In genomic region chr1:12001996-12002493, GRCh38 we compare ENCODE assay signal across 10 cellular contexts. TPM values are rescaled to one million over a fixed set of nuclear protein-coding genes. Genes with fewer than 3 reads are reported as not detected.
A peak's percentile ranks its signal among the peaks of the same experiment; 100 is the strongest.
DNase-seq lines count a peak whose midpoint lies in the region; ATAC-seq and TF ChIP-seq lines count a peak whose summit lies in the region.
"Had no signal": no experiment of that assay in that cellular context is flagged by ENCODE, and none has a peak within 500 bp of the region (broad histone marks: within the 10 kb centered on the region; RNA-seq: fewer than 3 reads in every experiment).

No MANE protein-coding gene starts in this region.

- H3K27ac ChIP-seq in GM23248 (no peak overlapping the region), Panc1 (ENCODE audit: low read length) (peak overlapping the region; percentile 55; the same call in 1 of the 2 replicates), Peyer's patch (peak overlapping the region in 1 of 4 donors; percentile 19)
- H3K27ac ChIP-seq: cardiac muscle cell had no signal

- peaks cover 34% of the 10 kb centered on the region for H3K36me3 ChIP-seq in GM23248 (ENCODE audit: low read depth)
- peaks cover 25% of the 10 kb centered on the region for H3K36me3 ChIP-seq in Panc1 (ENCODE audit: control insufficient read depth, insufficient read depth, low read length)
- H3K36me3 ChIP-seq in mucosa of descending colon (ENCODE audit: low read depth) = peaks cover 28% of the 10 kb centered on the region
- H3K36me3 ChIP-seq in Peyer's patch = peaks cover 0 to 100% (median 4%) of the 10 kb centered on the region in 3 donors

- no peaks in the 10 kb centered on the region for H3K79me2 ChIP-seq in GM23248 (ENCODE audit: insufficient read depth)

- ATAC-seq in Panc1 = peak; percentile 75
- peak; percentile 49 for ATAC-seq in mucosa of descending colon
- ATAC-seq in HG03139 (IDR thresholded peaks at IDR 0.05; ENCODE audit: unreplicated experiment) = no peak
- ATAC-seq: CD8-positive, alpha-beta T cell had no signal

- H3F3A ChIP-seq in GM23248 (ENCODE audit: insufficient read depth) = no peaks in the 10 kb centered on the region

- H3K4me1 ChIP-seq in GM23248 (ENCODE audit: insufficient read depth) = no peaks in the 10 kb centered on the region
- 0 out of 2 replicates have a peak, but pooled peaks cover 3% of the 10 kb centered on the region for H3K4me1 ChIP-seq in Panc1 (ENCODE audit: control insufficient read depth, insufficient read depth, low read length)
- H3K4me1 ChIP-seq in mucosa of descending colon (ENCODE audit: low read depth) = no peaks in the 10 kb centered on the region
- no peaks in the 10 kb centered on the region for H3K4me1 ChIP-seq in Peyer's patch

- H3K9me2 ChIP-seq in GM23248 (ENCODE audit: insufficient read depth) = no peaks in the 10 kb centered on the region

- POLR2A ChIA-PET in Panc1 (lab: Charles Lee) = no interaction called here

- H2AFZ ChIP-seq in GM23248 = no peak overlapping the region

- no peak overlapping the region for H3K9ac ChIP-seq in GM23248

- WGBS in GM23248 (ENCODE audit: low coverage in 1 of 2, low lambda C conversion rate in 2 of 2, missing lambda C conversion rate in 2 of 2), 2 experiments = 77 to 85% methylated on average over 10 of the region's 10 CpGs

- no peaks in the 10 kb centered on the region for H4K20me1 ChIP-seq in GM23248 (ENCODE audit: insufficient read depth)

- no peak overlapping the region for H3K4me2 ChIP-seq in GM23248 (ENCODE audit: unreplicated experiment)

- H3K9me3 ChIP-seq in GM23248 (ENCODE audit: low read depth) (no peaks in the 10 kb centered on the region), Panc1 (ENCODE audit: control insufficient read depth, insufficient read depth, low read depth, low read length) (no peaks in the 10 kb centered on the region), mucosa of descending colon (no peaks in the 10 kb centered on the region), Peyer's patch (no peaks in the 10 kb centered on the region)

- CTCF ChIA-PET in Panc1 (lab: Charles Lee) = interaction anchor here (0.5 kb wide), 1 partner anchor 171 kb away, joined by 5 read pairs; no protein-coding TSS in a partner anchor

- H3K4me3 ChIP-seq in GM23248 = no peak overlapping the region
- H3K4me3 ChIP-seq in Panc1 (ENCODE audit: low read depth in 2 of 2, low read length in 2 of 2) = no peak overlapping the region
- H3K4me3 ChIP-seq in epithelial cell of proximal tubule (ENCODE audit: low read depth, low read length) = no peak overlapping the region
- H3K4me3 ChIP-seq in mucosa of descending colon = no peak overlapping the region
- no peak overlapping the region for H3K4me3 ChIP-seq in Peyer's patch
- H3K4me3 ChIP-seq: cardiac muscle cell had no signal

- intact Hi-C loops in Panc1 (cut with micrococcal nuclease; ENCODE audit: unreplicated experiment) (no loop called here), mucosa of descending colon (cut with DNase I, micrococcal nuclease) (no loop called here)

- in situ Hi-C loops in GM23248 (cut with MboI) = no loop called here
- in situ Hi-C loops in Panc1 (cut with HindIII; ENCODE audit: low pct_unique_long_range_greater_than_20kb, low sequenced_read_pairs) = no loop called here

- BruUV-seq in Panc1 (replicated peaks; lab: Mats Ljungman, UMichigan) = no TSS peak

- no peak for TF ChIP-seq POLR2A in Peyer's patch (IDR thresholded peaks at IDR 0.05)

- TF ChIP-seq CTCF in Panc1 (IDR thresholded peaks at IDR 0.05) (no peak), epithelial cell of proximal tubule (conservative IDR thresholded peaks at IDR 0.05; ENCODE audit: low read depth, low read length) (no peak), mucosa of descending colon (IDR thresholded peaks at IDR 0.05) (no peak), Peyer's patch (IDR thresholded peaks at IDR 0.05) (no peak)

- no peaks in the 10 kb centered on the region for H3K27me3 ChIP-seq in GM23248 (replicated peaks; ENCODE audit: insufficient read depth)
- no peaks in the 10 kb centered on the region for H3K27me3 ChIP-seq in Panc1 (ENCODE audit: control insufficient read depth, insufficient read depth, low read length)
- no peaks in the 10 kb centered on the region for H3K27me3 ChIP-seq in Peyer's patch
- H3K27me3 ChIP-seq: cardiac muscle cell had no signal

- DNase-seq in GM23248 (peak; percentile 28), Panc1 (ENCODE audit: low read depth, low spot score) (no peak), epithelial cell of proximal tubule (ENCODE audit: low read depth) (peak; percentile 18), mucosa of descending colon (no peak), NCI-H2171 treated with DMSO at 0.1 percent for 48 hours (lab: John Stamatoyannopoulos, UW) (no peak), Peyer's patch (no peak)
- no peak for DNase-seq in activated CD4-positive, alpha-beta T cell treated with anti-CD3 and anti-CD28 coated beads, Interleukin-2, amount 50 U/mL, for 1 hour

RNA-seq across cellular contexts. Expression of gene MIIP, which starts 17.3 kb away (rescaled TPM):
- 21.8 and 26.8 TPM in 2 replicates for total RNA-seq in GM23248 (2014; rRNA removed; shearing (Covaris generic))
- polyA plus RNA-seq in GM23248 (2016; fragmentation: Nextera tagmentation; extraction: Ambion mirVana) = 19.4 and 23.0 TPM in 2 replicates
- total RNA-seq in Panc1 (2021; ENCODE audit: unreplicated experiment) = 56.3 TPM
- 65.4 TPM for polyA plus RNA-seq in Panc1 (2012; ENCODE audit: insufficient read length)
- total RNA-seq in epithelial cell of proximal tubule = 57.0 and 61.7 TPM in 2 replicates
- total RNA-seq in mucosa of descending colon = 10 to 100 TPM; 17.6 to 23.9 (median 22.0) TPM
- total RNA-seq in Peyer's patch = 10 to 100 TPM; 37.0 to 52.0 (median 43.0) TPM

RNA-seq across cellular contexts. Expression of gene MFN2, which starts 21.8 kb away (rescaled TPM):
- total RNA-seq in GM23248 (2014; rRNA removed; shearing (Covaris generic)) = 57.9 and 59.8 TPM in 2 replicates
- 48.0 and 49.6 TPM in 2 replicates for polyA plus RNA-seq in GM23248 (2016; fragmentation: Nextera tagmentation; extraction: Ambion mirVana)
- 104 TPM for total RNA-seq in Panc1 (2021; ENCODE audit: unreplicated experiment)
- 74.4 TPM for polyA plus RNA-seq in Panc1 (2012; ENCODE audit: insufficient read length)
- total RNA-seq in epithelial cell of proximal tubule = 53.6 and 63.2 TPM in 2 replicates
- total RNA-seq in mucosa of descending colon = 100 to 1,000 TPM; 103 to 131 (median 110) TPM
- total RNA-seq in Peyer's patch = 100 to 1,000 TPM in 1 of 4 donors, 10 to 100 TPM in 3; 54.5 to 101 (median 94.9) TPM

Comparison
In these comparisons a context has a peak if more than half of its experiments do, and no peak if none do; other contexts are left out.
1. DNase-seq: peak in GM23248 (single experiment) and epithelial cell of proximal tubule (single experiment); none in Panc1 (single experiment), mucosa of descending colon (0 of 3), NCI-H2171 treated with DMSO at 0.1 percent for 48 hours (single experiment), activated CD4-positive, alpha-beta T cell treated with anti-CD3 and anti-CD28 coated beads, Interleukin-2, amount 50 U/mL, for 1 hour (single experiment) and Peyer's patch (0 of 3).